8 cellular contexts compared by ENCODE assay signal in the genomic region with DNA sequence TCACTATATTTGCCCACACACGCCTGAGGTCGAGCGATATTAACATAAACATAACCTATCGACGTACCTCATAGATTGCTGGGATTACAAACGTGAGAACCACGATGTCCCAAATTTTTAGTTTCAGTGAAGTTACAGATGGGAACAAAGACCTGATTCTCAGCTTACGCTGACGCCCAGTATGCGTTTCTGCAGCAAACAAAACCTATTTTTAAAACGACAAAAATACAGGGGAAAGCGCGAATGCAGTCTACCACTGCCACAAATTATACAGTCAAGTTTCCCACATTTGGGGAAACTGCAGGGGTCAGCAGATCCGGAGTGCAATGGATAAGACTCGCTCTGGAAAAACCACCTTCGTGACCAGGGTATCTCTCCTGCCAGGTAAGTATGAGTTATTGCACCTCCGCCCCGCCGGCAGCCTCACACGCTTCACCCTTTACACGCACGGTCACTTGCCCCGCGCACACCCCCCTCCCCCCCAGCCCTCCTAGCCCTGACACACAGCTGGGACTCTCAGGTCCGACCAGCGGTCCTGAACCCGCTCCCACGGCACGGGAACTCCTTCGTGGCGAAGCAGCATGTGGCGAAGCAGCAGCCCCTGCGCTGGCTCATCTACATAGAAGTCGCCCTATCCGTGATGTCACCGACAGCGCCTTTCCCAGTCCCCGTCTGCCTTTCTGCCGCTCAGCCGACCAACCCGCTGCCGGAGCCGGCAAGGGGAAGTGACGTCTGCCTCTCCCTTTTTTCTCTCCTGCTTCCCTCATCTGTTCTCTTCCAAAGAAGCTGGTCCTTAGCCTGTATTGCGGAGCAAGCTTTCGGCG. TPM values are rescaled to one million over a fixed set of nuclear protein-coding genes. Genes with fewer than 3 reads are reported as not detected.
DNase-seq lines count a peak whose midpoint lies in the region; ATAC-seq, FAIRE-seq and TF ChIP-seq lines count a peak whose summit lies in the region.
"Not testable (repeated sequence)": the region's sequence is repeated elsewhere in the genome, so short reads cannot be mapped to it uniquely, and the experiment has no call there.

No MANE protein-coding gene starts in this region.

- H3K27ac ChIP-seq in IMR-90 (ENCODE audit: insufficient read depth, low read length): peak overlapping the region; percentile 67
- peak overlapping the region; percentile 70 for H3K27ac ChIP-seq in OCI-LY7 (ENCODE audit: low read depth, low read length, poor library complexity, severe bottlenecking)
- H3K27ac ChIP-seq in endothelial cell of umbilical vein (ENCODE audit: insufficient read depth, low read depth, low read length): peak overlapping the region; percentile 53

- H3K4me1 ChIP-seq in Caco-2: peaks cover 32% of the 10 kb centered on the region
- H3K4me1 ChIP-seq in IMR-90 (ENCODE audit: control insufficient read depth, insufficient read depth, low read length); OCI-LY7 (ENCODE audit: insufficient read depth, low read length, poor library complexity, severe bottlenecking); endothelial cell of umbilical vein (ENCODE audit: control insufficient read depth, extremely low read depth, insufficient read depth, low read length): not testable (repeated sequence)

- not testable (repeated sequence) for H3K27me3 ChIP-seq in Caco-2 (replicated peaks; ENCODE audit: control insufficient read depth, insufficient read depth, low read length); IMR-90 (ENCODE audit: control insufficient read depth, insufficient read depth, low read length); endothelial cell of umbilical vein (ENCODE audit: control insufficient read depth in 2 of 2, insufficient read depth in 2 of 2, low read length in 2 of 2)

- not testable (repeated sequence) for H3K36me3 ChIP-seq in Caco-2 (ENCODE audit: control insufficient read depth, insufficient read depth, low read length); IMR-90 (ENCODE audit: control insufficient read depth, insufficient read depth, low read length); OCI-LY7 (ENCODE audit: insufficient read depth, low read length); endothelial cell of umbilical vein (ENCODE audit: control insufficient read depth in 2 of 2, extremely low read depth in 1 of 2, insufficient read depth in 2 of 2, low read length in 2 of 2)

- CTCF ChIA-PET in Caco-2 (lab: Charles Lee) (interaction anchor here (1.0 to 1.1 kb wide), 3 partner anchors 17 to 206 kb away, joined by 3 to 4 read pairs (median 4); a partner anchor contains a TSS), IMR-90 (lab: Yijun Ruan, JAX) (interaction anchor here (0.6 kb wide), 2 partner anchors 20 to 183 kb away, joined by 3 read pairs; no protein-coding TSS in a partner anchor), endothelial cell of umbilical vein (lab: Charles Lee) (interaction anchor here (1.0 to 1.8 kb wide), 3 partner anchors 15 to 206 kb away, joined by 3 to 9 read pairs (median 8); no protein-coding TSS in a partner anchor)
- CTCF ChIA-PET in OCI-LY7 (lab: Charles Lee; ENCODE audit: unreplicated experiment): not testable (repeated sequence)

- not testable (repeated sequence) for TF ChIP-seq CTCF in Caco-2 (IDR thresholded peaks at IDR 0.05; ENCODE audit: insufficient read depth in 1 of 2, low read depth in 1 of 2, low read length in 1 of 2, severe bottlenecking in 1 of 2, unreplicated experiment in 1 of 2); IMR-90 (conservative IDR thresholded peaks at IDR 0.05; ENCODE audit: low read depth, low read length); OCI-LY7 (conservative IDR thresholded peaks at IDR 0.05; ENCODE audit: low read length); endothelial cell of umbilical vein (IDR thresholded peaks at IDR 0.05; ENCODE audit: extremely low read depth in 1 of 2, insufficient read depth in 1 of 2, low read depth in 1 of 2, low read length in 2 of 2)

- not testable (repeated sequence) for H2BK20ac ChIP-seq in IMR-90 (ENCODE audit: low read depth, low read length)

- ATAC-seq in GM21423 (IDR thresholded peaks at IDR 0.05; ENCODE audit: unreplicated experiment) (peak; percentile 72), IMR-90 (ENCODE audit: low read depth) (peak; percentile 91)

- peak overlapping the region; percentile 84 to 91; a peak in 3 of 4 replicates for H4K8ac ChIP-seq in IMR-90 (ENCODE audit: low read depth in 2 of 2, low read length in 2 of 2)

- H3K4me3 ChIP-seq in Caco-2 (ENCODE audit: low read depth, low read length): peak overlapping the region; percentile 45
- H3K4me3 ChIP-seq in IMR-90 (ENCODE audit: insufficient read depth, low read depth, low read length): peak overlapping the region; percentile 45
- peak overlapping the region; percentile 69 for H3K4me3 ChIP-seq in OCI-LY7 (ENCODE audit: low read depth, low read length, poor library complexity, severe bottlenecking)
- peak overlapping the region in 2 of 3 experiments; percentile 23 to 58 for H3K4me3 ChIP-seq in endothelial cell of umbilical vein (replicated peaks in 1 of 3; ENCODE audit: insufficient read depth in 1 of 3, low read depth in 1 of 3, low read length in 3 of 3)

- H3K18ac ChIP-seq in IMR-90 (ENCODE audit: low read depth, low read length): not testable (repeated sequence)

- H3K56ac ChIP-seq in IMR-90 (ENCODE audit: extremely low read depth, insufficient read depth, low read length): not testable (repeated sequence)

- not testable (repeated sequence) for H3K9me3 Mint-ChIP-seq in Caco-2 (ENCODE audit: unreplicated experiment)

- H2BK15ac ChIP-seq in IMR-90 (ENCODE audit: low read depth, low read length): not testable (repeated sequence)

- not testable (repeated sequence) for H3K23ac ChIP-seq in IMR-90 (ENCODE audit: low read depth, low read length)

- H3K4me1 Mint-ChIP-seq in Caco-2 (ENCODE audit: low read depth, unreplicated experiment): peaks cover 14% of the 10 kb centered on the region

- dilution Hi-C loops in IMR-90 (cut with HindIII; ENCODE audit: low sequenced_read_pairs, unreplicated experiment); endothelial cell of umbilical vein (cut with MboI; ENCODE audit: extremely low pct_ligation_motif_present, low sequenced_read_pairs): not testable (repeated sequence)

- H3K27ac Mint-ChIP-seq in Caco-2 (ENCODE audit: unreplicated experiment): peak overlapping the region; percentile 100

- peak overlapping the region; percentile 54; the same call in 1 of the 2 replicates for H4K91ac ChIP-seq in IMR-90 (ENCODE audit: insufficient read depth, low read depth, low read length)

- DNase-seq in Caco-2 (peak; percentile 94 to 96), IMR-90 (peak; percentile 98), OCI-LY7 (ENCODE audit: low spot score) (peak; percentile 94), activated T-cell treated with anti-CD3 and anti-CD28 coated beads for 4 hours (peak; percentile 45), endothelial cell of umbilical vein (ENCODE audit: low read depth, low spot score) (peak; percentile 90), midbrain (lab: John Stamatoyannopoulos, UW) (peak; percentile 84)
- DNase-seq in stimulated activated CD8-positive, alpha-beta memory T cell treated with anti-CD3 and anti-CD28 coated beads, Interleukin-15, amount 100 ng/mL, for 24 hours (ENCODE audit: low read depth): peak; percentile 54

- TF ChIP-seq RAD21 in IMR-90 (IDR thresholded peaks at IDR 0.05; ENCODE audit: low read length): not testable (repeated sequence)

- H3K79me2 ChIP-seq in OCI-LY7 (ENCODE audit: insufficient read depth, low read depth, low read length); endothelial cell of umbilical vein (ENCODE audit: control insufficient read depth, insufficient read depth, low read length): not testable (repeated sequence)

- not testable (repeated sequence) for H4K20me1 ChIP-seq in IMR-90 (ENCODE audit: insufficient read depth, low read length); OCI-LY7 (ENCODE audit: insufficient read depth, low read length); endothelial cell of umbilical vein (replicated peaks; ENCODE audit: control insufficient read depth, extremely low read depth, insufficient read depth, low read length)

- peak overlapping the region; percentile 74 for H3K4me3 Mint-ChIP-seq in Caco-2 (ENCODE audit: unreplicated experiment)

- H2AFZ ChIP-seq in IMR-90 (replicated peaks; ENCODE audit: low read length, poor library complexity) (peak overlapping the region; percentile 65), OCI-LY7 (ENCODE audit: low read length) (peak overlapping the region; percentile 59; the same call in 1 of the 2 replicates), endothelial cell of umbilical vein (ENCODE audit: low read depth, low read length) (peak overlapping the region; percentile 70)

- TF ChIP-seq POLR2A in IMR-90 (IDR thresholded peaks at IDR 0.05; ENCODE audit: low read depth, low read length): peak; percentile 98
- TF ChIP-seq POLR2A in endothelial cell of umbilical vein (IDR thresholded peaks at IDR 0.05; ENCODE audit: low read depth, low read length): peak; percentile 100

- H2BK120ac ChIP-seq in IMR-90 (ENCODE audit: low read depth, low read length): peak overlapping the region; percentile 81

- H2AK9ac ChIP-seq in IMR-90 (replicated peaks; ENCODE audit: low read depth, low read length, poor library complexity): not testable (repeated sequence)

- H3K9me3 ChIP-seq in Caco-2; IMR-90 (ENCODE audit: control insufficient read depth, insufficient read depth, low read length); OCI-LY7 (ENCODE audit: low read length); endothelial cell of umbilical vein (replicated peaks; ENCODE audit: control insufficient read depth, insufficient read depth, low read length): not testable (repeated sequence)

- H3K9ac ChIP-seq in IMR-90 (ENCODE audit: low read depth, low read length) (peak overlapping the region; percentile 24), endothelial cell of umbilical vein (replicated peaks; ENCODE audit: extremely low read depth, insufficient read depth, low read length) (peak overlapping the region; percentile 36)

- in situ Hi-C loops in IMR-90 (cut with MboI; ENCODE audit: low sequenced_read_pairs): not testable (repeated sequence)

- H2BK5ac ChIP-seq in IMR-90 (ENCODE audit: low read depth, low read length, poor library complexity, severe bottlenecking): peak overlapping the region; percentile 87

- POLR2A ChIA-PET in Caco-2 (lab: Charles Lee) (interaction anchor here (0.5 to 4.1 kb wide), 12 partner anchors 8 to 771 kb away, joined by 3 to 88 read pairs (median 4); a partner anchor contains a TSS), IMR-90 (lab: Charles Lee; ENCODE audit: unreplicated experiment) (interaction anchor here (0.6 to 1.7 kb wide), 3 partner anchors 13 to 17 kb away, joined by 4 to 10 read pairs (median 6); no protein-coding TSS in a partner anchor), OCI-LY7 (lab: Charles Lee) (interaction anchor here (0.6 to 4.0 kb wide), 12 partner anchors 9 to 207 kb away, joined by 3 to 82 read pairs (median 3); a partner anchor contains a TSS), endothelial cell of umbilical vein (lab: Charles Lee) (interaction anchor here (0.6 to 3.0 kb wide), 9 partner anchors 9 to 194 kb away, joined by 3 to 83 read pairs (median 4); a partner anchor contains a TSS)

- H3K14ac ChIP-seq in IMR-90 (replicated peaks; ENCODE audit: low read depth, low read length): not testable (repeated sequence)

- FAIRE-seq in endothelial cell of umbilical vein (lab: Jason Lieb, UNC): peak; percentile 97

- H3K27me3 Mint-ChIP-seq in Caco-2 (ENCODE audit: insufficient read depth, unreplicated experiment): not testable (repeated sequence)

- peak overlapping the region; percentile 69 for H3K4ac ChIP-seq in IMR-90 (ENCODE audit: low read depth, low read length)

- 0% methylated on average over 3 of the region's 47 CpGs; no CpG with 5 or more reads in 1 of the 2 experiments for WGBS in IMR-90 (ENCODE audit: extremely low coverage in 2 of 2, insufficient read length in 1 of 2), 2 experiments

- peak overlapping the region; percentile 76 for H4K5ac ChIP-seq in IMR-90 (ENCODE audit: low read depth, low read length)

- not testable (repeated sequence) for H3K9me2 ChIP-seq in OCI-LY7 (ENCODE audit: insufficient read depth, low read length)

- H2AK5ac ChIP-seq in IMR-90 (ENCODE audit: low read depth, low read length): not testable (repeated sequence)

- BruUV-seq in Caco-2 (replicated peaks; lab: Mats Ljungman, UMichigan) (TSS peak; percentile 98), IMR-90 (replicated peaks; lab: Mats Ljungman, UMichigan) (TSS peak; percentile 100), OCI-LY7 (replicated peaks; lab: Mats Ljungman, UMichigan) (TSS peak; percentile 99), endothelial cell of umbilical vein (replicated peaks; lab: Mats Ljungman, UMichigan) (TSS peak; percentile 100)

- not testable (repeated sequence) for H3K9me1 ChIP-seq in IMR-90 (ENCODE audit: insufficient read depth, low read length); endothelial cell of umbilical vein (replicated peaks; ENCODE audit: control insufficient read depth, extremely low read depth, insufficient read depth, low read length)

- intact Hi-C loops in Caco-2 (cut with micrococcal nuclease; ENCODE audit: unreplicated experiment) (loop anchor here (1.0 kb wide), 1 partner anchor 13 kb away; no protein-coding TSS in a partner anchor), endothelial cell of umbilical vein (cut with micrococcal nuclease) (loop anchor here (1.0 kb wide), 1 partner anchor 14 kb away; no protein-coding TSS in a partner anchor)
- intact Hi-C loops in IMR-90 (cut with micrococcal nuclease); OCI-LY7 (cut with micrococcal nuclease; ENCODE audit: unreplicated experiment): not testable (repeated sequence)

- H3K4me2 ChIP-seq in IMR-90 (ENCODE audit: low read depth, low read length): peak overlapping the region; percentile 86
- peak overlapping the region; percentile 89 for H3K4me2 ChIP-seq in OCI-LY7 (ENCODE audit: low read length)
- peak overlapping the region; percentile 49 for H3K4me2 ChIP-seq in endothelial cell of umbilical vein (ENCODE audit: insufficient read depth, low read length)

- H3K79me1 ChIP-seq in IMR-90 (ENCODE audit: low read depth in 1 of 2, low read length in 2 of 2): not testable (repeated sequence)

- peaks cover 14% of the 10 kb centered on the region for H3K36me3 Mint-ChIP-seq in Caco-2 (ENCODE audit: insufficient read depth, unreplicated experiment)

RNA-seq across cellular contexts. Expression of a gene that starts 30.5 kb away (rescaled TPM):
- total RNA-seq in Caco-2 (2022) (not detected in 2 replicates), IMR-90 (2012; rRNA removed) (not detected in 2 replicates), OCI-LY7 (2022) (not detected in 2 replicates), endothelial cell of umbilical vein (not detected in 2 replicates)
- polyA plus RNA-seq in IMR-90 (2012; rRNA removed) (not detected in 2 replicates), endothelial cell of umbilical vein (not detected in 2 replicates)
- not detected in 2 replicates for polyA plus RNA-seq in IMR-90 (2012; cell fraction: cytosol; rRNA removed)
- polyA plus RNA-seq in IMR-90 (2012; cell fraction: nucleus; rRNA removed; ENCODE audit: low replicate concordance): not detected in 2 replicates
- not detected in 2 replicates for total RNA-seq in OCI-LY7 (2014; rRNA removed; shearing (Covaris generic))
- not detected in 2 replicates for polyA plus RNA-seq in endothelial cell of umbilical vein (2011; cell fraction: cytosol; rRNA removed)
- polyA plus RNA-seq in endothelial cell of umbilical vein (2011; cell fraction: nucleus; rRNA removed): not detected in 2 replicates
- not detected in 2 replicates for polyA plus RNA-seq in endothelial cell of umbilical vein (2012)
- not detected in 2 replicates for polyA minus RNA-seq in endothelial cell of umbilical vein
- not detected for polyA minus RNA-seq in endothelial cell of umbilical vein (2011; cell fraction: cytosol; rRNA and poly(A)+ RNA removed)
- not detected in 2 replicates for polyA minus RNA-seq in endothelial cell of umbilical vein (2011; cell fraction: nucleus; rRNA and poly(A)+ RNA removed)

RNA-seq across cellular contexts. Expression of a gene that starts 55.7 kb away (rescaled TPM):
- 27.5 and 38.6 TPM in 2 replicates for total RNA-seq in Caco-2 (2022)
- 60.0 and 77.2 TPM in 2 replicates for total RNA-seq in IMR-90 (2012; rRNA removed)
- 21.8 and 36.4 TPM in 2 replicates for polyA plus RNA-seq in IMR-90 (2012; rRNA removed)
- 26.3 and 27.4 TPM in 2 replicates for polyA plus RNA-seq in IMR-90 (2012; cell fraction: cytosol; rRNA removed)
- polyA plus RNA-seq in IMR-90 (2012; cell fraction: nucleus; rRNA removed; ENCODE audit: low replicate concordance): 16.0 and 36.0 TPM in 2 replicates
- 99.9 and 144 TPM in 2 replicates for total RNA-seq in OCI-LY7 (2014; rRNA removed; shearing (Covaris generic))
- 50.3 and 76.8 TPM in 2 replicates for total RNA-seq in OCI-LY7 (2022)
- 7.6 and 9.1 TPM in 2 replicates for total RNA-seq in endothelial cell of umbilical vein
- polyA plus RNA-seq in endothelial cell of umbilical vein: 21.8 and 31.3 TPM in 2 replicates
- polyA plus RNA-seq in endothelial cell of umbilical vein (2011; cell fraction: cytosol; rRNA removed): 15.1 and 18.3 TPM in 2 replicates
- polyA plus RNA-seq in endothelial cell of umbilical vein (2011; cell fraction: nucleus; rRNA removed): 15.3 and 21.3 TPM in 2 replicates
- polyA plus RNA-seq in endothelial cell of umbilical vein (2012): 14.7 and 22.5 TPM in 2 replicates
- polyA minus RNA-seq in endothelial cell of umbilical vein: 53.0 and 74.0 TPM in 2 replicates
- 125 TPM for polyA minus RNA-seq in endothelial cell of umbilical vein (2011; cell fraction: cytosol; rRNA and poly(A)+ RNA removed)
- 15.0 and 23.3 TPM in 2 replicates for polyA minus RNA-seq in endothelial cell of umbilical vein (2011; cell fraction: nucleus; rRNA and poly(A)+ RNA removed)

Comparison
In these comparisons a context has a peak if more than half of its experiments do, and no peak if none do; other contexts are left out.
1. Peak in every context shown above with its lines: DNase-seq, ATAC-seq, H3K4me3 ChIP-seq and H3K27ac ChIP-seq.
2. DNase-seq: peak in every context shown above with its lines; median percentile 98 in IMR-90; 95 in Caco-2; 94 in OCI-LY7; 90 in endothelial cell of umbilical vein; 84 in midbrain; 54 in stimulated activated CD8-positive, alpha-beta memory T cell treated with anti-CD3 and anti-CD28 coated beads, Interleukin-15, amount 100 ng/mL, for 24 hours; 45 in activated T-cell treated with anti-CD3 and anti-CD28 coated beads for 4 hours.